8 cellular contexts compared by ENCODE assay signal in the genomic region with DNA sequence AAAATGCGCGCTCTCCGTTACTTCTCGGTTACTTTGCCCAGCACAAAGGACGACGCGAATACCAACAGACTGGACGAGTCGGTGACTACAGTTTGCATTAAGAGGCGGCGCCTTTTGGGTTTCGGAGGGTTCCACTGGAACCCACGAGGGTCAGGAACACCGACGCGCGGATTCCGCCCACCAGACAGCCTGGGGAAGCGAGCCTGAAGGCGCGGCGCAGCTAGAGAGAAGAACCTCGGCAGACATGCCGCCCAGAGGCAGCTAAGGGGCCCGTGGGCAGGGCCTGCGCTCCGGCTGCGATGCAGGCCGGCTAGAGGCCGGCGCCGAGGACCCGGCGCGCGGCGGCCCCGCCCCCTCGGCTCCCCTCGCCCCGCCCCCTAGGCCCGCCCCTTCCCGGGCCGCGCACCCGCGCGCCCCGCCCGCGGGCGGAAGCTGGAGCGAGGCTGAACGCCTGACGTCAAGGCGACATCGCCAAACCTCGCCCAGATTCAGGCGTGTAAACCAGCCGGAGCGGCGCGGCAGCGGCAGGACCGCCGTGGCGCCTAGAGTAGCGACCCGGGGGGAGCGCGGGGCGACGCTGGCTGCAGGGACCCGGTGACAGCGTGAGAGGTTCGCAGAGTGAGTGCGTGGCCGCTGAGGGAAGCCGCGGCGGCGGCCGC. TPM values are rescaled to one million over a fixed set of nuclear protein-coding genes. Genes with fewer than 3 reads are reported as not detected.
DNase-seq lines count a peak whose midpoint lies in the region; ATAC-seq, FAIRE-seq and TF ChIP-seq lines count a peak whose summit lies in the region.

Gene RAP1B, plus strand, starts transcription at position 465 of the 659 bp plus-strand sequence. CDS start 37,826 bp downstream, outside the sequence.

- H3K4me1 Mint-ChIP-seq in activated T-helper 1 cell treated with anti-CD3 and anti-CD28 coated beads, Interleukin-12 subunit alpha, Interleukin-12 subunit beta, Interleukin-2, Interleukin-4 antibody, amounts not matched to agents 30 ng/mL and 10 ng/mL and 1 ng/mL, durations not matched to agents 14 hours and 24 hours and 36 hours (ENCODE audit: low read depth) = peaks cover 52% of the 10 kb centered on the region
- peaks cover 41 to 56% (median 43%) of the 10 kb centered on the region in 3 donors for H3K4me1 Mint-ChIP-seq in naive B cell
- H3K4me1 Mint-ChIP-seq in stimulated activated effector memory CD8-positive, alpha-beta T cell treated with anti-CD3 and anti-CD28 coated beads, Interleukin-12 subunit alpha, Interleukin-12 subunit beta, amount 100 ng/mL, for 72 hours = peaks cover 43% of the 10 kb centered on the region

- peak within 1 kb of the TSS; percentile 87 for H3K9ac ChIP-seq in KMS-11

- H3K4me3 ChIP-seq in KMS-11 (IDR thresholded peaks at IDR 0.05; ENCODE audit: insufficient read depth, low read depth, low read length) = peak within 1 kb of the TSS; percentile 25

- no peaks in the 10 kb centered on the region for H3K27me3 ChIP-seq in KMS-11 (ENCODE audit: insufficient read depth, low read depth)

- H3K79me2 ChIP-seq in KMS-11 (ENCODE audit: insufficient read depth, low read depth) = peaks cover 43% of the 10 kb centered on the region

- ATAC-seq in GM21786 (IDR thresholded peaks at IDR 0.05; ENCODE audit: unreplicated experiment) = peak; percentile 71
- ATAC-seq in naive B cell (ENCODE audit: low read depth in 2 of 2) = peak; percentile 81 to 82
- peak; percentile 90 for ATAC-seq in stimulated activated effector memory CD8-positive, alpha-beta T cell treated with anti-CD3 and anti-CD28 coated beads, Interleukin-12 subunit alpha, Interleukin-12 subunit beta, amount 100 ng/mL, for 72 hours

- FAIRE-seq in RCC 7860 (lab: Jason Lieb, UNC) = no peak

- peak within 1 kb of the TSS; percentile 91 for H2AFZ ChIP-seq in KMS-11 (ENCODE audit: low read depth)

- peak within 1 kb of the TSS; percentile 92 for H3K27ac ChIP-seq in KMS-11

- no peaks in the 10 kb centered on the region for H3K36me3 ChIP-seq in KMS-11 (ENCODE audit: insufficient read depth)

- peak; percentile 43 for DNase-seq in DMS79 treated with DMSO at 0.1 percent for 48 hours (lab: John Stamatoyannopoulos, UW)
- peak; percentile 73 for DNase-seq in RCC 7860 (ENCODE audit: low spot score)
- peak; percentile 89 for DNase-seq in activated T-helper 1 cell treated with anti-CD3 and anti-CD28 coated beads, Interleukin-12 subunit alpha, Interleukin-12 subunit beta, Interleukin-2, Interleukin-4 antibody, amounts not matched to agents 30 ng/mL and 10 ng/mL and 1 ng/mL, durations not matched to agents 14 hours and 24 hours and 36 hours (ENCODE audit: low spot score)
- peak; percentile 89 for DNase-seq in fibroblast of gingiva (ENCODE audit: low read depth)
- DNase-seq in naive B cell = peak; percentile 89
- DNase-seq in stimulated activated effector memory CD8-positive, alpha-beta T cell treated with anti-CD3 and anti-CD28 coated beads, Interleukin-12 subunit alpha, Interleukin-12 subunit beta, amount 100 ng/mL, for 72 hours (ENCODE audit: low spot score in 2 of 2) = peak; percentile 75 to 92

- H4K20me1 ChIP-seq in KMS-11 (ENCODE audit: insufficient read depth) = peaks cover 40% of the 10 kb centered on the region

- H3K27me3 Mint-ChIP-seq in activated T-helper 1 cell treated with anti-CD3 and anti-CD28 coated beads, Interleukin-12 subunit alpha, Interleukin-12 subunit beta, Interleukin-2, Interleukin-4 antibody, amounts not matched to agents 30 ng/mL and 10 ng/mL and 1 ng/mL, durations not matched to agents 14 hours and 24 hours and 36 hours (ENCODE audit: insufficient read depth) = no peaks in the 10 kb centered on the region
- H3K27me3 Mint-ChIP-seq in naive B cell = no peaks in the 10 kb centered on the region

- peak within 1 kb of the TSS; percentile 96 for H3K27ac Mint-ChIP-seq in activated T-helper 1 cell treated with anti-CD3 and anti-CD28 coated beads, Interleukin-12 subunit alpha, Interleukin-12 subunit beta, Interleukin-2, Interleukin-4 antibody, amounts not matched to agents 30 ng/mL and 10 ng/mL and 1 ng/mL, durations not matched to agents 14 hours and 24 hours and 36 hours
- peak within 1 kb of the TSS; percentile 92 to 99 (median 98) for H3K27ac Mint-ChIP-seq in naive B cell
- peak within 1 kb of the TSS; percentile 99 for H3K27ac Mint-ChIP-seq in stimulated activated effector memory CD8-positive, alpha-beta T cell treated with anti-CD3 and anti-CD28 coated beads, Interleukin-12 subunit alpha, Interleukin-12 subunit beta, amount 100 ng/mL, for 72 hours

- intact Hi-C loops in activated T-helper 1 cell treated with anti-CD3 and anti-CD28 coated beads, Interleukin-12 subunit alpha, Interleukin-12 subunit beta, Interleukin-2, Interleukin-4 antibody, amounts not matched to agents 30 ng/mL and 10 ng/mL and 1 ng/mL, durations not matched to agents 14 hours and 24 hours and 36 hours (cut with micrococcal nuclease) = loop anchor here (1.0 to 5.0 kb wide), 12 partner anchors 9 to 388 kb away; partner anchors contain the start of gene MDM1

- H3K4me2 ChIP-seq in KMS-11 = peak within 1 kb of the TSS; percentile 96

- H3K9me3 Mint-ChIP-seq in activated T-helper 1 cell treated with anti-CD3 and anti-CD28 coated beads, Interleukin-12 subunit alpha, Interleukin-12 subunit beta, Interleukin-2, Interleukin-4 antibody, amounts not matched to agents 30 ng/mL and 10 ng/mL and 1 ng/mL, durations not matched to agents 14 hours and 24 hours and 36 hours = no peaks in the 10 kb centered on the region
- H3K9me3 Mint-ChIP-seq in naive B cell = no peaks in the 10 kb centered on the region
- H3K9me3 Mint-ChIP-seq in stimulated activated effector memory CD8-positive, alpha-beta T cell treated with anti-CD3 and anti-CD28 coated beads, Interleukin-12 subunit alpha, Interleukin-12 subunit beta, amount 100 ng/mL, for 72 hours = no peaks in the 10 kb centered on the region

- H3K4me1 ChIP-seq in KMS-11 (ENCODE audit: low read depth, poor library complexity, severe bottlenecking) = peaks cover 44% of the 10 kb centered on the region

- peak within 1 kb of the TSS; percentile 96 for H3K4me3 Mint-ChIP-seq in activated T-helper 1 cell treated with anti-CD3 and anti-CD28 coated beads, Interleukin-12 subunit alpha, Interleukin-12 subunit beta, Interleukin-2, Interleukin-4 antibody, amounts not matched to agents 30 ng/mL and 10 ng/mL and 1 ng/mL, durations not matched to agents 14 hours and 24 hours and 36 hours
- H3K4me3 Mint-ChIP-seq in naive B cell = peak within 1 kb of the TSS; percentile 90 to 100 (median 97)
- peak within 1 kb of the TSS; percentile 90 for H3K4me3 Mint-ChIP-seq in stimulated activated effector memory CD8-positive, alpha-beta T cell treated with anti-CD3 and anti-CD28 coated beads, Interleukin-12 subunit alpha, Interleukin-12 subunit beta, amount 100 ng/mL, for 72 hours

- TF ChIP-seq CTCF in KMS-11 (conservative IDR thresholded peaks at IDR 0.05; ENCODE audit: low read depth, low read length) = no peak

- H3K36me3 Mint-ChIP-seq in activated T-helper 1 cell treated with anti-CD3 and anti-CD28 coated beads, Interleukin-12 subunit alpha, Interleukin-12 subunit beta, Interleukin-2, Interleukin-4 antibody, amounts not matched to agents 30 ng/mL and 10 ng/mL and 1 ng/mL, durations not matched to agents 14 hours and 24 hours and 36 hours (ENCODE audit: low read depth) = peaks cover 35% of the 10 kb centered on the region
- H3K36me3 Mint-ChIP-seq in naive B cell = peaks cover 7 to 10% of the 10 kb centered on the region in 2 donors
- peaks cover 58% of the 10 kb centered on the region for H3K36me3 Mint-ChIP-seq in stimulated activated effector memory CD8-positive, alpha-beta T cell treated with anti-CD3 and anti-CD28 coated beads, Interleukin-12 subunit alpha, Interleukin-12 subunit beta, amount 100 ng/mL, for 72 hours

RNA-seq across cellular contexts. Expression of gene RAP1B, which starts in this region (rescaled TPM):
- total RNA-seq in activated T-helper 1 cell treated with anti-CD3 and anti-CD28 coated beads, Interleukin-12 subunit alpha, Interleukin-12 subunit beta, Interleukin-2, Interleukin-4 antibody, amounts not matched to agents 30 ng/mL and 10 ng/mL and 1 ng/mL, durations not matched to agents 14 hours and 24 hours and 36 hours = 244 and 263 TPM in 2 replicates
- polyA plus RNA-seq in naive B cell (ENCODE audit: low read depth in 6 of 6) = 100 to 1,000 TPM; 311 to 473 (median 344) TPM

Comparison
In these comparisons a context has a peak if more than half of its experiments do, and no peak if none do; other contexts are left out.
1. Peak in every context shown above with its lines: DNase-seq, ATAC-seq, H3K4me3 ChIP-seq and H3K27ac ChIP-seq.